25 cellular contexts compared by ENCODE assay signal in the genomic region with DNA sequence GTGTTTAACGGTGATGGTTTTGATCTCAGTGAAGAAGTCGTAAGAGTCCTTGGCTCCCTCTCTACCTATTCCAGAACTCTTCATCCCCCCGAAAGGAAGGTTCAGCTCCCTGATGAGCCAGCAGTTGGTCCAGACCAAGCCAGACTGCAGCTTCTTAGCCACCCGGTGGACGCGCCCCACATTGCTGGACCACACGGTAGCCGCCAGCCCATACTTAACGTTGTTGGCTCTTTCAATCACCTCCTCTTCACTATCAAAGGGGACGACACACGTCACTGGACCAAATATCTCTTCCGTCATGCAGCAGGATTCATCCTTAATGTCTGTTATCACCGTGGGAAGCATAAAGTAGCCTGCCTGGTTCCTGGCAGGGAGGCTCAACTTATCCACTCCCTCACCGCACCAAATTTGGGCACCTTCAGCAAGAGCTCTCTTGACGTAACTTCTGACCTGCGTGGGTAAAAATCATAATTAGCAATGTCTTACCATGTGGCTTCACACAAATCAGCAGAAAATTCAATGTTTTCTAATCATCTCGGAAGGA. TPM values are rescaled to one million over a fixed set of nuclear protein-coding genes. Genes with fewer than 3 reads are reported as not detected.
DNase-seq lines count a peak whose midpoint lies in the region; ATAC-seq, FAIRE-seq and TF ChIP-seq lines count a peak whose summit lies in the region.
"Had no signal": no experiment of that assay in that cellular context is flagged by ENCODE, and none has a peak within 500 bp of the region (broad histone marks: within the 10 kb centered on the region; RNA-seq: fewer than 3 reads in every experiment).

No MANE protein-coding gene starts in this region.

- ATAC-seq in HCT116 (peak; percentile 62; the same call in 1 of the 2 replicates), HepG2 (peak; percentile 38; the same call in 2 of the 3 replicates), HG03045 (IDR thresholded peaks at IDR 0.05; ENCODE audit: unreplicated experiment) (no peak), HG02623 (IDR thresholded peaks at IDR 0.05; ENCODE audit: unreplicated experiment) (no peak)

- H3K9ac ChIP-seq in HCT116 (ENCODE audit: low read length), result no peak overlapping the region
- H3K9ac ChIP-seq in HepG2 (ENCODE audit: insufficient read depth, low read depth, low read length), result no peak overlapping the region

- H3K27ac ChIP-seq in HCT116 (ENCODE audit: low read depth, low read length), result no peak overlapping the region
- H3K27ac ChIP-seq in brain microvascular endothelial cell, result no peak overlapping the region
- H3K27ac ChIP-seq in HepG2 (ENCODE audit: extremely low read length, insufficient read depth, low read length), result no peak overlapping the region
- H3K27ac ChIP-seq: HL-60, PC-9, SK-N-MC had no signal

- H3K79me2 ChIP-seq in HCT116 (ENCODE audit: insufficient read depth, low read length), result no peaks in the 10 kb centered on the region
- no peaks in the 10 kb centered on the region for H3K79me2 ChIP-seq in HepG2 (ENCODE audit: insufficient read depth, low read length)

- POLR2A ChIA-PET in HCT116 (lab: Charles Lee), result interaction anchor here (0.6 to 0.8 kb wide), 2 partner anchors 10 to 269 kb away, joined by 3 to 4 read pairs; no protein-coding TSS in a partner anchor
- POLR2A ChIA-PET in HepG2 (lab: Yijun Ruan, JAX), result no interaction called here

- TF ChIP-seq CTCF in BE2C (IDR thresholded peaks at IDR 0.05; ENCODE audit: low read depth, low read length) (0 out of 2 replicates have a peak, but pooled peaks have one; percentile 15), HCT116 (IDR thresholded peaks at IDR 0.05 in 2 of 3, conservative IDR thresholded peaks at IDR 0.05 in 1 of 3; ENCODE audit: borderline replicate concordance in 1 of 3, insufficient read depth in 1 of 3, low read depth in 2 of 3, low read length in 2 of 3) (peak in 1 of 3 experiments; percentile 39; a peak in 2 of 6 replicates), brain microvascular endothelial cell (IDR thresholded peaks at IDR 0.05; ENCODE audit: low read depth, low read length, missing control alignments) (peak; percentile 18), HepG2 (CRISPR knock-in tag; IDR thresholded peaks at IDR 0.05) (no peak)

- TF ChIP-seq EP300 in HepG2 (IDR thresholded peaks at IDR 0.05; ENCODE audit: low read depth in 2 of 2, low read length in 2 of 2), result no peak
- no peak for TF ChIP-seq EP300 in HepG2 (CRISPR knock-in tag; IDR thresholded peaks at IDR 0.05; ENCODE audit: borderline replicate concordance)

- TF ChIP-seq POLR2A in HCT116 (IDR thresholded peaks at IDR 0.05; ENCODE audit: borderline replicate concordance, extremely low read depth, insufficient read depth, insufficient read length) (no peak), HepG2 (IDR thresholded peaks at IDR 0.05; ENCODE audit: insufficient read depth in 1 of 2, low read depth in 2 of 2, low read length in 2 of 2) (no peak)

- H3K4me3 ChIP-seq in BE2C (ENCODE audit: low read depth, low read length) (no peak overlapping the region), HCT116 (replicated peaks in 1 of 2; ENCODE audit: low read depth in 1 of 2, low read length in 2 of 2) (no peak overlapping the region), brain microvascular endothelial cell (ENCODE audit: low read depth, low read length) (no peak overlapping the region), HepG2 (replicated peaks in 1 of 3; ENCODE audit: insufficient read depth in 1 of 3, low read depth in 2 of 3, low read length in 3 of 3) (no peak overlapping the region), MG63 (no peak overlapping the region)
- H3K4me3 ChIP-seq: PC-9, SK-N-MC had no signal

- H2AFZ ChIP-seq in HCT116 (ENCODE audit: low read depth, low read length, poor library complexity, severe bottlenecking) (no peak overlapping the region), HepG2 (ENCODE audit: low read length) (no peak overlapping the region)
- H2AFZ ChIP-seq: PC-9 had no signal

- H3K27me3 ChIP-seq in BE2C (no peaks in the 10 kb centered on the region), HCT116 (ENCODE audit: insufficient read depth, low read length) (no peaks in the 10 kb centered on the region), brain microvascular endothelial cell (replicated peaks) (no peaks in the 10 kb centered on the region), HepG2 (ENCODE audit: control insufficient read depth in 1 of 2, insufficient read depth in 2 of 2, low read length in 2 of 2) (no peaks in the 10 kb centered on the region), MG63 (no peaks in the 10 kb centered on the region)

- DNase-seq in BE2C (no peak), HCT116 (ENCODE audit: low read depth, low spot score) (no peak), brain microvascular endothelial cell (no peak), HepG2 (ENCODE audit: low spot score) (no peak), MG63 (no peak), NCI-H2171 treated with DMSO at 0.1 percent for 48 hours (lab: John Stamatoyannopoulos, UW) (no peak)
- DNase-seq: DMS79, GOT3, NCI-H1417 treated with DMSO at 0.1 percent for 48 hours, NCI-H187, NCI-H2227 treated with DMSO at 0.1 percent for 48 hours, NCI-H510A treated with DMSO at 0.1 percent for 48 hours, NCI-H748 treated with DMSO at 0.1 percent for 48 hours, PC-9, RPMI8226, SHP77 treated with DMSO at 0.1 percent for 48 hours, SW 1271 had no signal

- H4K20me1 ChIP-seq in HCT116 (ENCODE audit: insufficient read depth), result no peaks in the 10 kb centered on the region
- no peaks in the 10 kb centered on the region for H4K20me1 ChIP-seq in HepG2 (ENCODE audit: insufficient read depth, low read length)

- H3K9me2 ChIP-seq in HCT116 (ENCODE audit: insufficient read depth), result no peaks in the 10 kb centered on the region

- FAIRE-seq in HepG2 (lab: Jason Lieb, UNC), result no peak
- FAIRE-seq: GM12891 had no signal

- H3K4me2 ChIP-seq in HCT116 (ENCODE audit: low read length), result no peak overlapping the region
- H3K4me2 ChIP-seq in HepG2 (ENCODE audit: low read depth, low read length), result no peak overlapping the region
- H3K4me2 ChIP-seq: PC-9 had no signal

- no peak for TF ChIP-seq RAD21 in HCT116 (IDR thresholded peaks at IDR 0.05; ENCODE audit: low read depth)
- TF ChIP-seq RAD21 in HepG2 (CRISPR knock-in tag; IDR thresholded peaks at IDR 0.05), result no peak

- H3K4me1 ChIP-seq in BE2C, result 0 out of 2 replicates have a peak, but pooled peaks cover 3% of the 10 kb centered on the region
- H3K4me1 ChIP-seq in HCT116 (ENCODE audit: control insufficient read depth in 1 of 2, insufficient read depth in 2 of 2, low read length in 2 of 2), result peaks cover 4 to 13% of the 10 kb centered on the region in 2 experiments; a peak in 3 of 4 replicates
- no peaks in the 10 kb centered on the region for H3K4me1 ChIP-seq in HepG2 (ENCODE audit: insufficient read depth, low read length)

- CTCF ChIA-PET in HCT116 (lab: Charles Lee) (interaction anchor here (1.9 to 2.0 kb wide), 2 partner anchors 10 to 36 kb away, joined by 4 to 9 read pairs; no protein-coding TSS in a partner anchor), HepG2 (lab: Yijun Ruan, JAX; ENCODE audit: low intra/inter-chr PET ratio, low total read pairs) (no interaction called here)

- RAD21 ChIA-PET in HCT116 (lab: Charles Lee; ENCODE audit: low non-redundant PET in 1 of 2, low total read pairs in 2 of 2, uncharacterized antibody in 2 of 2, unreplicated experiment in 2 of 2), result no interaction called here

- BruUV-seq in HCT116 (replicated peaks; lab: Mats Ljungman, UMichigan) (no TSS peak), HepG2 (replicated peaks; lab: Mats Ljungman, UMichigan) (no TSS peak)

- intact Hi-C loops in HCT116 (cut with micrococcal nuclease) (no loop called here), HepG2 (cut with micrococcal nuclease; ENCODE audit: unreplicated experiment) (no loop called here)

- H3K36me3 ChIP-seq in BE2C, result no peaks in the 10 kb centered on the region
- H3K36me3 ChIP-seq in HCT116 (ENCODE audit: control insufficient read depth in 1 of 2, insufficient read depth in 2 of 2, low read length in 2 of 2), result no peaks in the 10 kb centered on the region
- no peaks in the 10 kb centered on the region for H3K36me3 ChIP-seq in brain microvascular endothelial cell (replicated peaks)
- H3K36me3 ChIP-seq in HepG2 (replicated peaks in 1 of 2; ENCODE audit: control insufficient read depth in 1 of 2, insufficient read depth in 2 of 2, low read length in 2 of 2), result no peaks in the 10 kb centered on the region
- H3K36me3 ChIP-seq in MG63, result no peaks in the 10 kb centered on the region

- in situ Hi-C loops in brain microvascular endothelial cell (cut with HindIII; ENCODE audit: low pct_ligation_motif_present, low sequenced_read_pairs) (no loop called here), HepG2 (cut with HindIII; ENCODE audit: extremely low pct_ligation_motif_present, low pct_unique_long_range_greater_than_20kb) (no loop called here)

- WGBS in HepG2 (ENCODE audit: low lambda C conversion rate), result 89% methylated on average over 17 of the region's 17 CpGs

- no peaks in the 10 kb centered on the region for H3K9me3 ChIP-seq in BE2C
- H3K9me3 ChIP-seq in HCT116 (ENCODE audit: control insufficient read depth in 1 of 2, insufficient read depth in 1 of 2, low read depth in 1 of 2, low read length in 2 of 2), result no peaks in the 10 kb centered on the region
- no peaks in the 10 kb centered on the region for H3K9me3 ChIP-seq in HepG2 (ENCODE audit: low read length)
- H3K9me3 ChIP-seq in MG63, result no peaks in the 10 kb centered on the region

RNA-seq across cellular contexts. Expression of a gene that starts 31.4 kb away (rescaled TPM):
- 1.1 TPM for polyA plus RNA-seq in BE2C (2012; ENCODE audit: insufficient read depth, insufficient read length, low read depth)
- total RNA-seq in HCT116 (2021; ENCODE audit: unreplicated experiment) (1.4 TPM), HepG2 (2016; rRNA removed; fragmentation: Illumina TruSeq; extraction: Trizol) (3.4 and 3.6 TPM in 2 replicates)
- 1.2 and 2.3 TPM in 2 replicates for polyA plus RNA-seq in HCT116 (2012)
- total RNA-seq in HepG2 (2016; cell fraction: cytosol; rRNA removed; fragmentation: Illumina TruSeq; extraction: Trizol; ENCODE audit: low read depth), result 0.20 and 0.26 TPM in 2 replicates
- 2.7 and 3.0 TPM in 2 replicates for total RNA-seq in HepG2 (2016; cell fraction: insoluble cytoplasmic fraction; rRNA removed; fragmentation: Illumina TruSeq; extraction: Trizol)
- 0.71 and 1.0 TPM in 2 replicates for total RNA-seq in HepG2 (2016; cell fraction: membrane; rRNA removed; fragmentation: Illumina TruSeq; extraction: Trizol)
- 1.1 and 1.6 TPM in 2 replicates for total RNA-seq in HepG2 (2016; cell fraction: nucleus; rRNA removed; fragmentation: Illumina TruSeq; extraction: Trizol)
- polyA plus RNA-seq in HepG2 (2011; rRNA removed), result 0.68 and 1.1 TPM in 2 replicates
- 0.32 and 0.96 TPM in 2 replicates for polyA plus RNA-seq in HepG2 (2011; cell fraction: cytosol; rRNA removed)
- polyA plus RNA-seq in HepG2 (2011; cell fraction: nucleus; rRNA removed), result 1.5 and 2.1 TPM in 2 replicates
- 0.41 and 0.99 TPM in 2 replicates for polyA plus RNA-seq in HepG2 (2012)
- 0.14 and 0.19 TPM in 2 replicates for polyA plus RNA-seq in HepG2 (2016; cell fraction: cytosol; fragmentation: Illumina TruSeq; extraction: Trizol; ENCODE audit: low read depth)
- polyA plus RNA-seq in HepG2 (2016; cell fraction: insoluble cytoplasmic fraction; fragmentation: Illumina TruSeq; extraction: Trizol; ENCODE audit: low read depth), result 3.2 and 3.4 TPM in 2 replicates
- 0.30 and 0.39 TPM in 2 replicates for polyA plus RNA-seq in HepG2 (2016; cell fraction: membrane; fragmentation: Illumina TruSeq; extraction: Trizol; ENCODE audit: low read depth)
- polyA plus RNA-seq in HepG2 (2016; cell fraction: nucleus; fragmentation: Illumina TruSeq; extraction: Trizol; ENCODE audit: insufficient read depth, low read depth), result 1.4 and 1.6 TPM in 2 replicates
- 0.40 and 0.68 TPM in 2 replicates for polyA minus RNA-seq in HepG2 (2011; rRNA and poly(A)+ RNA removed; ENCODE audit: low replicate concordance)
- polyA minus RNA-seq in HepG2 (2011; cell fraction: cytosol; rRNA and poly(A)+ RNA removed), result 0.40 TPM in 1 of 2 replicates, not detected in the other
- polyA minus RNA-seq in HepG2 (2011; cell fraction: nucleus; rRNA and poly(A)+ RNA removed), result 3.6 and 3.7 TPM in 2 replicates
- total RNA-seq in MG63 (2014; rRNA removed; shearing (Covaris generic); ENCODE audit: low replicate concordance), result 0.10 TPM in 1 of 2 replicates, not detected in the other
- total RNA-seq: HT-29, M059J had no signal
- polyA plus RNA-seq: CD14-positive monocyte had no signal

Comparison
In these comparisons a context has a peak if more than half of its experiments do, and no peak if none do; other contexts are left out.
1. ATAC-seq: peak in HCT116 (single experiment) and HepG2 (single experiment); none in HG03045 (single experiment) and HG02623 (single experiment).